In the genomic region with DNA sequence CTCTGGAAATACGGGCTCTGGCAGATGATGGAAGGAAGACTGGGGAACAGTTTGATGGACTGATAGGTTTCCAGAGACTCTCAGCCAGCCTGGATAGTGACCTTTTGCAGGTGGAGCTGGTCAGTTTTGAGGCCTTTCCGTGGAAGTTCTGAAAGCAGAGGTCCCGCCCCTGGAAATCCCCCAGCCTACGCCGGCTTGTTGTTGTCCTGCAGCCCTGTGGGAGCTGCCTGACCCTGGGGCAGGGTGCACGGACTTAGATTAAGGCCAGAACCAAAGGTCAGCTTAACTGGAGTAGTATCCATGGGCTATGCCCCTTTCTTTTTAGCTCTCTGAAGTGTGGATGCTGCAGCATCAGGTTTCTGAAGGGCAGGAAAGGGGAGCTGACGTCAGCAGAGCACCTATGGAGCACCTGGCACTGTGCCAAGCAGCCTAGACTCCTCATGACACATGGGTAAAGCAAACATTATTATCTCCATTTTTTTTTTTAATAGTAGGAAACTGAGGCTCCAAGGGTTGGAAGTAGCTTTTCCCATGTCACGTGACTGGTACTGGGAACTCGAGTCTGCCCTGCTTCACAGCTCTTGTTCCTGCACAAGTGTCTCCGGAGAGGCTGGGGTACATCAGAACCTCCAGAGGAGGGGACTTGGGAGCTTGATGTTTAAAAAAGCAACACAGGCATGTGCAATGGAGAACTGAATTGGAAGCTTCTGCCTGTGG, we compare ENCODE assay signal across 11 cellular contexts. TPM values are rescaled to one million over a fixed set of nuclear protein-coding genes. Genes with fewer than 3 reads are reported as not detected.
DNase-seq lines count a peak whose midpoint lies in the region; ATAC-seq and TF ChIP-seq lines count a peak whose summit lies in the region.
"Had no signal": no experiment of that assay in that cellular context is flagged by ENCODE, and none has a peak within 500 bp of the region (broad histone marks: within the 10 kb centered on the region; RNA-seq: fewer than 3 reads in every experiment).

No MANE protein-coding gene starts in this region.

- no peaks in the 10 kb centered on the region for H3K9me3 ChIP-seq in mucosa of descending colon
- H3K9me3 ChIP-seq: sigmoid colon had no signal

- no peaks in the 10 kb centered on the region for H3K36me3 ChIP-seq in mucosa of descending colon (ENCODE audit: low read depth)
- H3K36me3 ChIP-seq: sigmoid colon had no signal

- intact Hi-C loops in mucosa of descending colon (cut with DNase I, micrococcal nuclease): no loop called here

- no peak overlapping the region for H3K4me3 ChIP-seq in mucosa of descending colon
- H3K4me3 ChIP-seq: lung, sigmoid colon had no signal

- TF ChIP-seq CTCF in mucosa of descending colon (IDR thresholded peaks at IDR 0.05): no peak

- DNase-seq in G401 (ENCODE audit: low spot score): peak; percentile 65
- DNase-seq in NCI-H187 (lab: John Stamatoyannopoulos, UW): peak; percentile 95 to 98
- peak; percentile 62 for DNase-seq in SW480 (ENCODE audit: low spot score)
- peak in 1 of 3 donors; percentile 51 for DNase-seq in mucosa of descending colon
- no peak for DNase-seq in activated CD4-positive, alpha-beta T cell treated with anti-CD3 and anti-CD28 coated beads for 4 hours
- no peak for DNase-seq in T-helper 9 cell
- no peak for DNase-seq in NCI-H226
- DNase-seq: sigmoid colon; stimulated activated naive CD8-positive, alpha-beta T cell treated with anti-CD3 and anti-CD28 coated beads, Interleukin-15, Interleukin-2, amounts not matched to agents 100 U/mL and 50 U/mL, for 24 hours had no signal

- H3K4me1 ChIP-seq in mucosa of descending colon (ENCODE audit: low read depth): no peaks in the 10 kb centered on the region

- ATAC-seq in mucosa of descending colon: peak; percentile 29
- no peak for ATAC-seq in HG02571 (IDR thresholded peaks at IDR 0.05; ENCODE audit: unreplicated experiment)

- in situ Hi-C loops in G401 (cut with HindIII; ENCODE audit: low sequenced_read_pairs): no loop called here

RNA-seq across cellular contexts. Expression of gene IER5, which starts 38.5 kb away (rescaled TPM):
- total RNA-seq in G401 (2014; rRNA removed; shearing (Covaris generic)): 30.5 and 37.9 TPM in 2 replicates
- total RNA-seq in mucosa of descending colon: 10 to 100 TPM; 15.4 to 16.7 (median 16.4) TPM

Comparison
In these comparisons a context has a peak if more than half of its experiments do, and no peak if none do; other contexts are left out.
1. DNase-seq: peak in G401 (single experiment), NCI-H187 (2 of 2) and SW480 (single experiment); none in activated CD4-positive, alpha-beta T cell treated with anti-CD3 and anti-CD28 coated beads for 4 hours (0 of 2), T-helper 9 cell (single experiment) and NCI-H226 (single experiment).